ENCODE assay signal across 22 cellular contexts in genomic region chr10:5887029-5887428, GRCh38. TPM values are rescaled to one million over a fixed set of nuclear protein-coding genes. Genes with fewer than 3 reads are reported as not detected.
DNase-seq lines count a peak whose midpoint lies in the region; ATAC-seq, FAIRE-seq and TF ChIP-seq lines count a peak whose summit lies in the region.
"Had no signal": no experiment of that assay in that cellular context is flagged by ENCODE, and none has a peak within 500 bp of the region (broad histone marks: within the 10 kb centered on the region; RNA-seq: fewer than 3 reads in every experiment).

No MANE protein-coding gene starts in this region.

- H3K9me3 ChIP-seq in small intestine (ENCODE audit: control insufficient read depth, low read depth) (no peaks in the 10 kb centered on the region), HAP-1 (no peaks in the 10 kb centered on the region)
- H3K9me3 ChIP-seq: left ventricle myocardium inferior, thyroid gland had no signal

- H3K27me3 Mint-ChIP-seq in activated T-cell treated with anti-CD3 and anti-CD28 coated beads, Interleukin-2, amount 50 U/mL, for 24 hours: no peaks in the 10 kb centered on the region
- H3K27me3 Mint-ChIP-seq in activated T-cell treated with anti-CD3 and anti-CD28 coated beads, Interleukin-2, amount 50 U/mL, for 4 hours (ENCODE audit: low read depth): no peaks in the 10 kb centered on the region
- H3K27me3 Mint-ChIP-seq: IgD-negative memory B cell had no signal

- peaks cover 69% of the 10 kb centered on the region for H3K36me3 Mint-ChIP-seq in activated T-cell treated with anti-CD3 and anti-CD28 coated beads, Interleukin-2, amount 50 U/mL, for 24 hours (ENCODE audit: low read depth)
- H3K36me3 Mint-ChIP-seq in activated T-cell treated with anti-CD3 and anti-CD28 coated beads, Interleukin-2, amount 50 U/mL, for 4 hours (ENCODE audit: insufficient read depth): peaks cover 27% of the 10 kb centered on the region

- H3K27ac ChIP-seq in small intestine (ENCODE audit: low read depth in 1 of 2, low read length in 1 of 2): no peak overlapping the region
- H3K27ac ChIP-seq: cardiac muscle cell, left ventricle myocardium inferior, thyroid gland, WERI-Rb-1 had no signal

- H3K9me3 Mint-ChIP-seq in activated T-cell treated with anti-CD3 and anti-CD28 coated beads, Interleukin-2, amount 50 U/mL, for 24 hours: no peaks in the 10 kb centered on the region
- H3K9me3 Mint-ChIP-seq in activated T-cell treated with anti-CD3 and anti-CD28 coated beads, Interleukin-2, amount 50 U/mL, for 4 hours: no peaks in the 10 kb centered on the region
- H3K9me3 Mint-ChIP-seq: IgD-negative memory B cell had no signal

- no peak overlapping the region for H3K27ac Mint-ChIP-seq in activated T-cell treated with anti-CD3 and anti-CD28 coated beads, Interleukin-2, amount 50 U/mL, for 24 hours

- in situ Hi-C loops in HAP-1 (cut with MboI; ENCODE audit: low sequenced_read_pairs): no loop called here

- DNase-seq in activated T-cell treated with anti-CD3 and anti-CD28 coated beads, Interleukin-2, amount 50 U/mL, for 24 hours: no peak
- DNase-seq in activated T-cell treated with anti-CD3 and anti-CD28 coated beads, Interleukin-2, amount 50 U/mL, for 4 hours: no peak
- DNase-seq in LNCaP clone FGC (ENCODE audit: low read depth) (peak; percentile 67), fibroblast of peridontal ligament (ENCODE audit: extremely low read depth) (peak; percentile 14), small intestine (peak; percentile 9), middle frontal gyrus (ENCODE audit: extremely low spot score, low spot score) (no peak), OCI-M2 (lab: John Stamatoyannopoulos, UW; ENCODE audit: unreplicated experiment) (no peak), HAP-1 (ENCODE audit: low spot score in 2 of 2) (no peak)
- DNase-seq: activated CD4-positive, alpha-beta T cell treated with anti-CD3 and anti-CD28 coated beads, Interleukin-2, amount 50 U/mL, for 4 hours; activated gamma-delta T cell; left ventricle myocardium inferior; NCI-H1436 treated with DMSO at 0.1 percent for 48 hours; NCI-H2171; NCI-H524; nucleus accumbens; stimulated activated CD4-positive, alpha-beta T cell treated with anti-CD3 and anti-CD28 coated beads, Interleukin-2, amount 100 ng/mL, for 48 hours; stimulated activated naive CD4-positive, alpha-beta T cell; thyroid gland; WERI-Rb-1 had no signal

- H3K36me3 ChIP-seq in small intestine (ENCODE audit: control insufficient read depth in 2 of 2, insufficient read depth in 2 of 2, low read length in 2 of 2) (peaks cover 0 to 3% of the 10 kb centered on the region in 2 donors), HAP-1 (replicated peaks) (peaks cover 44% of the 10 kb centered on the region)
- H3K36me3 ChIP-seq: WERI-Rb-1 had no signal

- 25 to 48% (median 34%) methylated on average over 1 of the region's 1 CpG for WGBS in small intestine, 3 donors

- H3K4me1 ChIP-seq in small intestine (ENCODE audit: control insufficient read depth in 2 of 2, insufficient read depth in 1 of 2, low read depth in 1 of 2, low read length in 1 of 2) (peaks cover 4 to 9% of the 10 kb centered on the region in 2 donors), HAP-1 (peaks cover 19% of the 10 kb centered on the region)

- H3K4me3 ChIP-seq in LNCaP clone FGC (ENCODE audit: low read depth, low read length): no peak overlapping the region
- no peak overlapping the region for H3K4me3 ChIP-seq in small intestine (ENCODE audit: low read depth in 1 of 2, low read length in 2 of 2)
- no peak overlapping the region for H3K4me3 ChIP-seq in HAP-1
- H3K4me3 ChIP-seq: cardiac muscle cell, thyroid gland had no signal

- peak overlapping the region; percentile 45 for H3K4me3 Mint-ChIP-seq in activated T-cell treated with anti-CD3 and anti-CD28 coated beads, Interleukin-2, amount 50 U/mL, for 24 hours
- no peak overlapping the region for H3K4me3 Mint-ChIP-seq in activated T-cell treated with anti-CD3 and anti-CD28 coated beads, Interleukin-2, amount 50 U/mL, for 4 hours

- no peaks in the 10 kb centered on the region for H3K27me3 ChIP-seq in small intestine (ENCODE audit: control insufficient read depth in 2 of 2, insufficient read depth in 2 of 2, low read length in 2 of 2)
- H3K27me3 ChIP-seq in HAP-1 (ENCODE audit: low read depth): no peaks in the 10 kb centered on the region
- H3K27me3 ChIP-seq: cardiac muscle cell, thyroid gland had no signal

- no peak for FAIRE-seq in small intestine (lab: Jason Lieb, UNC)
- FAIRE-seq: H54 had no signal

- ATAC-seq in activated T-cell treated with anti-CD3 and anti-CD28 coated beads, Interleukin-2, amount 50 U/mL, for 4 hours: no peak

- H3K4me1 Mint-ChIP-seq in activated T-cell treated with anti-CD3 and anti-CD28 coated beads, Interleukin-2, amount 50 U/mL, for 24 hours (ENCODE audit: low read depth): peaks cover 30% of the 10 kb centered on the region
- peaks cover 28% of the 10 kb centered on the region for H3K4me1 Mint-ChIP-seq in activated T-cell treated with anti-CD3 and anti-CD28 coated beads, Interleukin-2, amount 50 U/mL, for 4 hours (ENCODE audit: low read depth)

- no peak for TF ChIP-seq CTCF in LNCaP clone FGC (IDR thresholded peaks at IDR 0.05; ENCODE audit: control insufficient read depth, extremely low read depth, insufficient read depth)

RNA-seq across cellular contexts. Expression of gene ANKRD16, which starts 2.7 kb away (rescaled TPM):
- total RNA-seq in activated T-cell treated with anti-CD3 and anti-CD28 coated beads, Interleukin-2, amount 50 U/mL, for 4 hours: 10 to 100 TPM in 2 of 3 donors, 1 to 10 TPM in 1; 9.6 to 11.9 (median 10.3) TPM
- 1 to 10 TPM; 3.2 to 7.4 (median 3.4) TPM for polyA plus RNA-seq in small intestine

RNA-seq across cellular contexts. Expression of gene FBH1, which starts 3.0 kb away (rescaled TPM):
- total RNA-seq in activated T-cell treated with anti-CD3 and anti-CD28 coated beads, Interleukin-2, amount 50 U/mL, for 4 hours: 10 to 100 TPM; 61.2 to 67.9 (median 62.7) TPM
- 10 to 100 TPM; 38.8 to 89.9 (median 76.7) TPM for polyA plus RNA-seq in small intestine

Comparison
In these comparisons a context has a peak if more than half of its experiments do, and no peak if none do; other contexts are left out.
1. DNase-seq: peak in LNCaP clone FGC (single experiment), fibroblast of peridontal ligament (single experiment) and small intestine (single experiment); none in activated T-cell treated with anti-CD3 and anti-CD28 coated beads, Interleukin-2, amount 50 U/mL, for 24 hours (single experiment), activated T-cell treated with anti-CD3 and anti-CD28 coated beads, Interleukin-2, amount 50 U/mL, for 4 hours (single experiment), middle frontal gyrus (single experiment), OCI-M2 (single experiment) and HAP-1 (0 of 2).